Comparison of ENCODE assay signal across 13 cellular contexts in the genomic region with DNA sequence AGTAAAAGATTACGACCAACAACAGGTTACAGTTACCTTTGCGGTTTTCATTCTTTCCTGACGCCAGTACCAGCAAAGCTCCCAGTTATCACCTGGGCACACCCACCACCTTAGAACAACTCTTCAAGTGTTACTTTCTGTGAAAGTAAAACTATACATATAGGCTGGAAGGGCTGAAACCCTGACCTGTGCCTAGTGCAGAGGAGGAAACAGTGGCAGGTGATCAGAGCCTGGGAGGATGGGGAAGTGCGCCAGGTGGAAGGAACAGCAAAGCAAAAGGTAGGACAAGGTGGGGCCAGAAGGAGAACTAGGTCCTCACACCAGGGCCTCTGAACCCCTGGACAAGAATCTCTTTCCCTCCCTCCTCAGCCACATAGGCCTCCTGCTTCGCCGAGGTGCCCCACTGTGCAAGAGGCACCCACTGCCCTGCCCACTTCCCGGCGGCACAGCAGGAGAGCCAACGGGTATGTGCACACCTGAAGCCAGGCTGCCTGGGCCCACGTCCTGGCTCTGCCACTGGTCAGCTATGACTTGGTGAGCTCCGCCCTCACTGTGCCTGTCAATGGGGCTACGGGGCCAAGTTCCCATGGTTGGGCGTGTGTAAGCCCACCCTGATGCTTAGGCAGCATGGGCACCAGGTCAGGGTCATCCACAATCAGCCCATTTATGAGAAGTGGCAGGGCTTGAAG. TPM values are rescaled to one million over a fixed set of nuclear protein-coding genes. Genes with fewer than 3 reads are reported as not detected.
DNase-seq lines count a peak whose midpoint lies in the region; ATAC-seq, FAIRE-seq and TF ChIP-seq lines count a peak whose summit lies in the region.
"Had no signal": no experiment of that assay in that cellular context is flagged by ENCODE, and none has a peak within 500 bp of the region (broad histone marks: within the 10 kb centered on the region; RNA-seq: fewer than 3 reads in every experiment).

No MANE protein-coding gene starts in this region.

- intact Hi-C loops in lower lobe of right lung (cut with DNase I) = no loop called here

- H3K4me1 ChIP-seq in astrocyte (ENCODE audit: insufficient read depth, low read length) (peaks cover 16% of the 10 kb centered on the region), lower lobe of right lung (peaks cover 75% of the 10 kb centered on the region), suprapubic skin (peaks cover 71% of the 10 kb centered on the region)
- peaks cover 8% of the 10 kb centered on the region for H3K4me1 ChIP-seq in effector memory CD4-positive, alpha-beta T cell (ENCODE audit: control insufficient read depth, insufficient read depth, low read length, poor library complexity, severe bottlenecking)
- H3K4me1 ChIP-seq: A549 had no signal

- H4K20me1 ChIP-seq in astrocyte (ENCODE audit: insufficient read depth, low read length) = peaks cover 80% of the 10 kb centered on the region

- H2AFZ ChIP-seq in astrocyte (ENCODE audit: low read depth, low read length) = no peak overlapping the region

- H3K27ac Mint-ChIP-seq in activated naive CD8-positive, alpha-beta T cell treated with anti-CD3 and anti-CD28 coated beads, Interleukin-2, amount 10 ng/mL, durations not matched to agents 7 days and 5 days = peak overlapping the region; percentile 54
- no peak overlapping the region for H3K27ac Mint-ChIP-seq in activated naive CD8-positive, alpha-beta T cell treated with anti-CD3 and anti-CD28 coated beads for 36 hours
- H3K27ac Mint-ChIP-seq in astrocyte (ENCODE audit: unreplicated experiment) = no peak overlapping the region
- H3K27ac Mint-ChIP-seq: HFFc6 had no signal

- no peak for TF ChIP-seq CTCF in astrocyte (IDR thresholded peaks at IDR 0.05; ENCODE audit: insufficient read depth, low read depth, low read length)
- TF ChIP-seq CTCF in lower lobe of right lung (IDR thresholded peaks at IDR 0.05) = no peak
- no peak for TF ChIP-seq CTCF in suprapubic skin (IDR thresholded peaks at IDR 0.05)

- POLR2A ChIA-PET in activated naive CD8-positive, alpha-beta T cell treated with anti-CD3 and anti-CD28 coated beads, Interleukin-2, amount 10 ng/mL, durations not matched to agents 7 days and 5 days (lab: Charles Lee) = no interaction called here

- no peak for ATAC-seq in activated naive CD8-positive, alpha-beta T cell treated with anti-CD3 and anti-CD28 coated beads, Interleukin-2, amount 10 ng/mL, durations not matched to agents 7 days and 5 days (ENCODE audit: low read depth)
- ATAC-seq in lower lobe of right lung = peak in 1 of 2 donors; percentile 3
- ATAC-seq in GM21529 (IDR thresholded peaks at IDR 0.05; ENCODE audit: unreplicated experiment) = no peak
- ATAC-seq: A549 had no signal

- no peaks in the 10 kb centered on the region for H3K9me3 Mint-ChIP-seq in activated naive CD8-positive, alpha-beta T cell treated with anti-CD3 and anti-CD28 coated beads, Interleukin-2, amount 10 ng/mL, durations not matched to agents 7 days and 5 days
- H3K9me3 Mint-ChIP-seq in activated naive CD8-positive, alpha-beta T cell treated with anti-CD3 and anti-CD28 coated beads for 36 hours = no peaks in the 10 kb centered on the region
- no peaks in the 10 kb centered on the region for H3K9me3 Mint-ChIP-seq in astrocyte (ENCODE audit: unreplicated experiment)
- H3K9me3 Mint-ChIP-seq: HFFc6 had no signal

- no peak overlapping the region for H3K9ac ChIP-seq in astrocyte (ENCODE audit: low read length)
- H3K9ac ChIP-seq: SK-N-SH had no signal

- peaks cover 3% of the 10 kb centered on the region for H3K36me3 Mint-ChIP-seq in activated naive CD8-positive, alpha-beta T cell treated with anti-CD3 and anti-CD28 coated beads, Interleukin-2, amount 10 ng/mL, durations not matched to agents 7 days and 5 days
- peaks cover 4% of the 10 kb centered on the region for H3K36me3 Mint-ChIP-seq in activated naive CD8-positive, alpha-beta T cell treated with anti-CD3 and anti-CD28 coated beads for 36 hours
- H3K36me3 Mint-ChIP-seq in astrocyte (ENCODE audit: low read depth, unreplicated experiment) = no peaks in the 10 kb centered on the region

- H3K79me2 ChIP-seq in astrocyte (ENCODE audit: insufficient read depth, low read length) = peaks cover 86% of the 10 kb centered on the region

- H3K27me3 ChIP-seq in astrocyte (ENCODE audit: insufficient read depth, low read length) = no peaks in the 10 kb centered on the region
- H3K27me3 ChIP-seq in lower lobe of right lung (ENCODE audit: low read depth) = no peaks in the 10 kb centered on the region
- no peaks in the 10 kb centered on the region for H3K27me3 ChIP-seq in suprapubic skin
- H3K27me3 ChIP-seq in effector memory CD4-positive, alpha-beta T cell (replicated peaks; ENCODE audit: control insufficient read depth, insufficient read depth, low read length, poor library complexity, severe bottlenecking) = no peaks in the 10 kb centered on the region

- DNase-seq in activated naive CD8-positive, alpha-beta T cell treated with anti-CD3 and anti-CD28 coated beads, Interleukin-2, amount 10 ng/mL, durations not matched to agents 7 days and 5 days = peak; percentile 15
- DNase-seq in activated naive CD8-positive, alpha-beta T cell treated with anti-CD3 and anti-CD28 coated beads for 36 hours = no peak
- DNase-seq in astrocyte (ENCODE audit: low read depth) (no peak), lower lobe of right lung (no peak), suprapubic skin (ENCODE audit: low spot score in 2 of 2) (peak; percentile 53 to 75), erythroblast (lab: John Stamatoyannopoulos, UW) (no peak)
- no peak for DNase-seq in effector memory CD4-positive, alpha-beta T cell
- DNase-seq: activated CD8-positive, alpha-beta memory T cell treated with anti-CD3 and anti-CD28 coated beads, Interleukin-2, amount 50 U/mL, for 48 hours; HFFc6; retina; SK-N-SH had no signal

- no peak for FAIRE-seq in astrocyte (lab: Jason Lieb, UNC)
- FAIRE-seq: A549 had no signal

- TF ChIP-seq EP300 in suprapubic skin (IDR thresholded peaks at IDR 0.05) = no peak

- no peaks in the 10 kb centered on the region for H3K36me3 ChIP-seq in astrocyte (ENCODE audit: insufficient read depth, low read length)
- H3K36me3 ChIP-seq in lower lobe of right lung = no peaks in the 10 kb centered on the region
- H3K36me3 ChIP-seq in suprapubic skin = no peaks in the 10 kb centered on the region
- no peaks in the 10 kb centered on the region for H3K36me3 ChIP-seq in effector memory CD4-positive, alpha-beta T cell (ENCODE audit: control insufficient read depth, insufficient read depth, low read length)

- H3K9me3 ChIP-seq in astrocyte (ENCODE audit: insufficient read depth, low read depth, low read length) = no peaks in the 10 kb centered on the region
- no peaks in the 10 kb centered on the region for H3K9me3 ChIP-seq in lower lobe of right lung
- H3K9me3 ChIP-seq in suprapubic skin = no peaks in the 10 kb centered on the region
- H3K9me3 ChIP-seq in effector memory CD4-positive, alpha-beta T cell (ENCODE audit: control insufficient read depth, low read length) = no peaks in the 10 kb centered on the region
- H3K9me3 ChIP-seq: A549, SK-N-SH had no signal

- H3K27me3 Mint-ChIP-seq in activated naive CD8-positive, alpha-beta T cell treated with anti-CD3 and anti-CD28 coated beads, Interleukin-2, amount 10 ng/mL, durations not matched to agents 7 days and 5 days = no peaks in the 10 kb centered on the region
- no peaks in the 10 kb centered on the region for H3K27me3 Mint-ChIP-seq in activated naive CD8-positive, alpha-beta T cell treated with anti-CD3 and anti-CD28 coated beads for 36 hours
- no peaks in the 10 kb centered on the region for H3K27me3 Mint-ChIP-seq in astrocyte (ENCODE audit: low read depth, unreplicated experiment)

- H3K4me2 ChIP-seq in astrocyte (ENCODE audit: low read length) = peak overlapping the region; percentile 39
- H3K4me2 ChIP-seq: A549, SK-N-SH had no signal

- peaks cover 25% of the 10 kb centered on the region for H3K4me1 Mint-ChIP-seq in activated naive CD8-positive, alpha-beta T cell treated with anti-CD3 and anti-CD28 coated beads, Interleukin-2, amount 10 ng/mL, durations not matched to agents 7 days and 5 days
- H3K4me1 Mint-ChIP-seq in activated naive CD8-positive, alpha-beta T cell treated with anti-CD3 and anti-CD28 coated beads for 36 hours = peaks cover 61% of the 10 kb centered on the region
- peaks cover 29% of the 10 kb centered on the region for H3K4me1 Mint-ChIP-seq in astrocyte (ENCODE audit: low read depth, unreplicated experiment)

- H3K4me3 Mint-ChIP-seq in activated naive CD8-positive, alpha-beta T cell treated with anti-CD3 and anti-CD28 coated beads, Interleukin-2, amount 10 ng/mL, durations not matched to agents 7 days and 5 days = no peak overlapping the region
- no peak overlapping the region for H3K4me3 Mint-ChIP-seq in activated naive CD8-positive, alpha-beta T cell treated with anti-CD3 and anti-CD28 coated beads for 36 hours
- no peak overlapping the region for H3K4me3 Mint-ChIP-seq in astrocyte (ENCODE audit: unreplicated experiment)
- H3K4me3 Mint-ChIP-seq: HFFc6 had no signal

- H3K27ac ChIP-seq in astrocyte (ENCODE audit: low read depth, low read length) (no peak overlapping the region), lower lobe of right lung (peak overlapping the region; percentile 63), suprapubic skin (peak overlapping the region; percentile 82)
- no peak overlapping the region for H3K27ac ChIP-seq in effector memory CD4-positive, alpha-beta T cell (ENCODE audit: insufficient read depth, low read length, poor library complexity, severe bottlenecking)
- H3K27ac ChIP-seq: A549 had no signal

- H3K4me3 ChIP-seq in astrocyte (ENCODE audit: insufficient read depth, low read depth, low read length) = no peak overlapping the region
- no peak overlapping the region for H3K4me3 ChIP-seq in lower lobe of right lung
- no peak overlapping the region for H3K4me3 ChIP-seq in suprapubic skin
- no peak overlapping the region for H3K4me3 ChIP-seq in effector memory CD4-positive, alpha-beta T cell (ENCODE audit: insufficient read depth, low read depth, low read length, poor library complexity, severe bottlenecking)
- H3K4me3 ChIP-seq: A549 had no signal

- WGBS in suprapubic skin = 69% methylated on average over 8 of the region's 13 CpGs

- TF ChIP-seq POLR2A in suprapubic skin (IDR thresholded peaks at IDR 0.05) (no peak), erythroblast (IDR thresholded peaks at IDR 0.05; ENCODE audit: low read length) (no peak)

RNA-seq across cellular contexts. Expression of a gene that starts 26.9 kb away (rescaled TPM):
- 10 to 100 TPM; 31.1 to 31.5 TPM for total RNA-seq in activated naive CD8-positive, alpha-beta T cell treated with anti-CD3 and anti-CD28 coated beads, Interleukin-2, amount 10 ng/mL, durations not matched to agents 7 days and 5 days
- 10 to 100 TPM; 19.2 to 20.5 TPM for total RNA-seq in activated naive CD8-positive, alpha-beta T cell treated with anti-CD3 and anti-CD28 coated beads for 36 hours
- total RNA-seq in astrocyte (45.9 and 48.2 TPM in 2 replicates), lower lobe of right lung (34.9 TPM), suprapubic skin (100 to 1,000 TPM; 135 to 201 (median 153) TPM)

Comparison
In these comparisons a context has a peak if more than half of its experiments do, and no peak if none do; other contexts are left out.
1. DNase-seq: peak in activated naive CD8-positive, alpha-beta T cell treated with anti-CD3 and anti-CD28 coated beads, Interleukin-2, amount 10 ng/mL, durations not matched to agents 7 days and 5 days (single experiment) and suprapubic skin (2 of 2); none in activated naive CD8-positive, alpha-beta T cell treated with anti-CD3 and anti-CD28 coated beads for 36 hours (single experiment), astrocyte (single experiment), lower lobe of right lung (single experiment), erythroblast (0 of 2) and effector memory CD4-positive, alpha-beta T cell (0 of 3).
2. H3K27ac ChIP-seq: peak in lower lobe of right lung (single experiment) and suprapubic skin (single experiment); none in astrocyte (single experiment) and effector memory CD4-positive, alpha-beta T cell (single experiment).